18 cellular contexts compared by ENCODE assay signal in genomic region chr20:58610811-58611210, GRCh38. TPM values are rescaled to one million over a fixed set of nuclear protein-coding genes. Genes with fewer than 3 reads are reported as not detected.
DNase-seq lines count a peak whose midpoint lies in the region; ATAC-seq and TF ChIP-seq lines count a peak whose summit lies in the region.
"Had no signal": no experiment of that assay in that cellular context is flagged by ENCODE, and none has a peak within 500 bp of the region (broad histone marks: within the 10 kb centered on the region; RNA-seq: fewer than 3 reads in every experiment).

No MANE protein-coding gene starts in this region.

- H3K27ac Mint-ChIP-seq in MCF 10A (ENCODE audit: low read depth, unreplicated experiment) (no peak overlapping the region), nephron (peak overlapping the region in 2 of 3 experiments; percentile 37 to 40), H9 (peak overlapping the region in 1 of 3 experiments; percentile 66; a peak in 2 of 7 replicates)
- H3K27ac Mint-ChIP-seq: CD4-positive, alpha-beta memory T cell had no signal

- H3K36me3 ChIP-seq in breast epithelium (no peaks in the 10 kb centered on the region), spleen (no peaks in the 10 kb centered on the region)

- no peak overlapping the region for H3K4me2 ChIP-seq in H9 (ENCODE audit: insufficient read depth, insufficient read length, low read length)
- H3K4me2 ChIP-seq: A549 had no signal

- H3K79me2 ChIP-seq in H9 (ENCODE audit: insufficient read depth, low read length): no peaks in the 10 kb centered on the region

- no peak overlapping the region for H3K9ac ChIP-seq in H9 (ENCODE audit: extremely low read depth, insufficient read length, low read length)

- no peak for TF ChIP-seq POLR2A in breast epithelium (IDR thresholded peaks at IDR 0.05)
- no peak for TF ChIP-seq POLR2A in spleen (IDR thresholded peaks at IDR 0.05)

- H3T11ph ChIP-seq in H9 (ENCODE audit: low read length): no peak overlapping the region

- no peak overlapping the region for H2BK120ac ChIP-seq in H9 (ENCODE audit: low read depth, low read length, poor library complexity, severe bottlenecking)

- no peaks in the 10 kb centered on the region for H3K23me2 ChIP-seq in H9 (ENCODE audit: insufficient read length, low read depth, low read length, poor library complexity, severe bottlenecking)

- no peaks in the 10 kb centered on the region for H4K20me1 ChIP-seq in H9 (ENCODE audit: control insufficient read depth, insufficient read depth, insufficient read length)

- POLR2A ChIA-PET in MCF 10A (lab: Yijun Ruan, JAX): no interaction called here

- BruUV-seq in MCF 10A (replicated peaks; lab: Mats Ljungman, UMichigan): no TSS peak

- H3K4me3 ChIP-seq in breast epithelium: no peak overlapping the region
- no peak overlapping the region for H3K4me3 ChIP-seq in spleen
- H3K4me3 ChIP-seq: A549 had no signal

- no peak overlapping the region for H3K14ac ChIP-seq in H9 (ENCODE audit: insufficient read depth, low read length)

- H3K18ac ChIP-seq in H9 (ENCODE audit: insufficient read length, low read depth, low read length): no peak overlapping the region

- H3K56ac ChIP-seq in H9 (ENCODE audit: insufficient read length, low read depth, low read length): no peak overlapping the region

- H3K27me3 Mint-ChIP-seq in MCF 10A (ENCODE audit: insufficient read depth, unreplicated experiment) (no peaks in the 10 kb centered on the region), nephron (ENCODE audit: low read depth) (peaks cover 14% of the 10 kb centered on the region), H9 (ENCODE audit: low read depth) (peaks cover 6% of the 10 kb centered on the region)

- no peak overlapping the region for H2BK5ac ChIP-seq in H9 (ENCODE audit: insufficient read length, low read length)

- H3K4me1 Mint-ChIP-seq in MCF 10A (ENCODE audit: insufficient read depth, unreplicated experiment) (no peaks in the 10 kb centered on the region), nephron (peaks cover 19% of the 10 kb centered on the region), H9 (peaks cover 0 to 4% of the 10 kb centered on the region in 2 experiments; a peak in 2 of 4 replicates)
- H3K4me1 Mint-ChIP-seq: CD14-positive monocyte; CD4-positive, alpha-beta memory T cell had no signal

- H4K8ac ChIP-seq in H9 (replicated peaks; ENCODE audit: insufficient read length, low read depth, low read length): no peak overlapping the region

- H2AK5ac ChIP-seq in H9 (ENCODE audit: insufficient read length, low read length): no peak overlapping the region

- no peak overlapping the region for H2BK15ac ChIP-seq in H9 (ENCODE audit: low read depth, low read length)

- no peak for ATAC-seq in HG03139 (IDR thresholded peaks at IDR 0.05; ENCODE audit: unreplicated experiment)
- ATAC-seq: A549 had no signal

- CTCF ChIA-PET in MCF 10A (lab: Yijun Ruan, JAX): interaction anchor here (0.6 kb wide), 1 partner anchor 252 kb away, joined by 3 read pairs; no protein-coding TSS in a partner anchor

- 80 to 88% (median 87%) methylated on average over 10 of the region's 10 CpGs for WGBS in spleen, 5 donors
- no CpG with 5 or more reads among the region's 10 CpGs for WGBS in H9 (ENCODE audit: extremely low coverage, insufficient read length, low lambda C conversion rate)

- intact Hi-C loops in breast epithelium (cut with DNase I; ENCODE audit: low total_unique reads) (no loop called here), MCF 10A (cut with micrococcal nuclease) (no loop called here), spleen (cut with DNase I; ENCODE audit: low total_unique reads) (no loop called here)

- no peaks in the 10 kb centered on the region for H3K79me1 ChIP-seq in H9 (ENCODE audit: insufficient read depth, low read depth, low read length, poor library complexity, severe bottlenecking)

- H3K36me3 Mint-ChIP-seq in MCF 10A (ENCODE audit: insufficient read depth, unreplicated experiment) (no peaks in the 10 kb centered on the region), nephron (ENCODE audit: low read depth) (no peaks in the 10 kb centered on the region), H9 (ENCODE audit: insufficient read depth in 1 of 3, low read depth in 3 of 3) (no peaks in the 10 kb centered on the region; a peak in 2 of 7 replicates)
- H3K36me3 Mint-ChIP-seq: CD14-positive monocyte; CD4-positive, alpha-beta memory T cell had no signal

- H3K9me3 Mint-ChIP-seq in MCF 10A (ENCODE audit: unreplicated experiment) (no peaks in the 10 kb centered on the region), nephron (no peaks in the 10 kb centered on the region), H9 (peaks cover 0 to 2% of the 10 kb centered on the region in 2 experiments; a peak in 2 of 5 replicates)
- H3K9me3 Mint-ChIP-seq: CD14-positive monocyte; CD4-positive, alpha-beta memory T cell had no signal

- H3K27me3 ChIP-seq in breast epithelium (no peaks in the 10 kb centered on the region), spleen (replicated peaks in 1 of 7) (peaks cover 0 to 3% (median 0%) of the 10 kb centered on the region in 7 donors), H9 (ENCODE audit: insufficient read depth, low read length) (no peaks in the 10 kb centered on the region)

- TF ChIP-seq CTCF in breast epithelium (IDR thresholded peaks at IDR 0.05) (no peak), MCF 10A (IDR thresholded peaks at IDR 0.05; ENCODE audit: unreplicated experiment) (no peak), nephron (IDR thresholded peaks at IDR 0.05; ENCODE audit: unreplicated experiment in 3 of 3) (no peak), spleen (IDR thresholded peaks at IDR 0.05 in 8 of 11, conservative IDR thresholded peaks at IDR 0.05 in 3 of 11) (no peak), H9 (conservative IDR thresholded peaks at IDR 0.05) (no peak)

- no peak overlapping the region for H3K23ac ChIP-seq in H9 (ENCODE audit: insufficient read length, low read depth, low read length)

- no peak overlapping the region for H3K4me3 Mint-ChIP-seq in MCF 10A (ENCODE audit: unreplicated experiment)
- H3K4me3 Mint-ChIP-seq in nephron: no peak overlapping the region
- no peak overlapping the region for H3K4me3 Mint-ChIP-seq in H9
- H3K4me3 Mint-ChIP-seq: CD4-positive, alpha-beta memory T cell had no signal

- H2AFZ ChIP-seq in H9 (ENCODE audit: low read length): no peak overlapping the region

- no peak overlapping the region for H2BK12ac ChIP-seq in H9 (ENCODE audit: insufficient read length, low read depth, low read length)

- DNase-seq in breast epithelium (ENCODE audit: low spot score in 2 of 2) (no peak), MCF 10A (ENCODE audit: unreplicated experiment) (no peak), spleen (peak; percentile 58), H9 (no peak)
- DNase-seq in stimulated activated CD4-positive, alpha-beta T cell treated with anti-CD3 and anti-CD28 coated beads, Interleukin-2, amount 100 ng/mL, for 24 hours: no peak
- DNase-seq: AML-193; CD4-positive, alpha-beta memory T cell; DMS153; DMS79; GDM1; GOT3; H7 had no signal

- H3K9me3 ChIP-seq in breast epithelium (no peaks in the 10 kb centered on the region), spleen (no peaks in the 10 kb centered on the region), H9 (ENCODE audit: control insufficient read depth, low read depth, low read length) (no peaks in the 10 kb centered on the region)
- H3K9me3 ChIP-seq: A549 had no signal

- no peak overlapping the region for H4K91ac ChIP-seq in H9 (ENCODE audit: insufficient read length, low read depth, low read length)

- peaks cover 0 to 4% of the 10 kb centered on the region in 2 donors for H3K4me1 ChIP-seq in breast epithelium
- no peaks in the 10 kb centered on the region for H3K4me1 ChIP-seq in spleen
- no peaks in the 10 kb centered on the region for H3K4me1 ChIP-seq in H9 (ENCODE audit: insufficient read depth, low read length)
- H3K4me1 ChIP-seq: A549 had no signal

- H3K27ac ChIP-seq in breast epithelium: peak overlapping the region; percentile 86 to 88
- H3K27ac ChIP-seq in spleen: no peak overlapping the region
- H3K27ac ChIP-seq in H9 (ENCODE audit: insufficient read length, low read depth, low read length): no peak overlapping the region
- H3K27ac ChIP-seq: 22Rv1, A549, HL-60 had no signal

- H2BK20ac ChIP-seq in H9 (ENCODE audit: low read depth, low read length, poor library complexity, severe bottlenecking): no peak overlapping the region

- no peak overlapping the region for H4K5ac ChIP-seq in H9 (ENCODE audit: insufficient read length, low read depth, low read length)

- H3K4ac ChIP-seq in H9 (ENCODE audit: low read depth, low read length): no peak overlapping the region

RNA-seq across cellular contexts. Expression of gene STX16, which starts 40.3 kb away (rescaled TPM):
- 10 to 100 TPM; 54.4 to 76.5 (median 74.4) TPM for total RNA-seq in breast epithelium
- 93.3 and 108 TPM in 2 replicates for total RNA-seq in MCF 10A (2022)
- 100 to 1,000 TPM in 1 of 7 donors, 10 to 100 TPM in 6; 62.6 to 105 (median 83.6) TPM for total RNA-seq in spleen
- 10 to 100 TPM; 34.4 to 47.3 (median 43.5) TPM for polyA plus RNA-seq in spleen
- total RNA-seq in H9 (2021): 81.4 and 87.8 TPM in 2 replicates

Comparison
In these comparisons a context has a peak if more than half of its experiments do, and no peak if none do; other contexts are left out.
1. H3K27ac ChIP-seq: peak in breast epithelium (2 of 2); none in spleen (0 of 8) and H9 (single experiment).